9 cellular contexts compared by ENCODE assay signal in genomic region chr22:24422078-24422665, GRCh38. TPM values are rescaled to one million over a fixed set of nuclear protein-coding genes. Genes with fewer than 3 reads are reported as not detected.
DNase-seq lines count a peak whose midpoint lies in the region; ATAC-seq and TF ChIP-seq lines count a peak whose summit lies in the region.
"Had no signal": no experiment of that assay in that cellular context is flagged by ENCODE, and none has a peak within 500 bp of the region (broad histone marks: within the 10 kb centered on the region; RNA-seq: fewer than 3 reads in every experiment).

No MANE protein-coding gene starts in this region.

- H3K4me1 Mint-ChIP-seq in stimulated activated naive CD8-positive, alpha-beta T cell treated with anti-CD3 and anti-CD28 coated beads, Interleukin-15, Interleukin-2, amounts not matched to agents 100 ng/mL and 50 ng/mL, for 24 hours (ENCODE audit: low read depth): peaks cover 28% of the 10 kb centered on the region
- peaks cover 22% of the 10 kb centered on the region for H3K4me1 Mint-ChIP-seq in activated CD8-positive, alpha-beta T cell treated with anti-CD3 and anti-CD28 coated beads for 36 hours (ENCODE audit: low read depth)

- H3K27me3 ChIP-seq in mesenchymal stem cell (ENCODE audit: control insufficient read depth in 1 of 2, insufficient read depth in 1 of 2, low read length in 2 of 2) (peaks cover 9 to 28% of the 10 kb centered on the region in 2 experiments), adrenal gland (no peaks in the 10 kb centered on the region)
- H3K27me3 ChIP-seq: thyroid gland had no signal

- CTCF ChIA-PET in activated CD8-positive, alpha-beta T cell treated with anti-CD3 and anti-CD28 coated beads for 36 hours (lab: Charles Lee): interaction anchor here (0.6 to 4.1 kb wide), 15 partner anchors 7 to 106 kb away, joined by 3 to 51 read pairs (median 5); no protein-coding TSS in a partner anchor

- no peak overlapping the region for H3K18ac ChIP-seq in mesenchymal stem cell (ENCODE audit: low read depth in 1 of 2, low read length in 2 of 2)

- POLR2A ChIA-PET in activated CD8-positive, alpha-beta T cell treated with anti-CD3 and anti-CD28 coated beads for 36 hours (lab: Charles Lee): interaction anchor here (0.7 to 2.8 kb wide), 4 partner anchors 12 to 103 kb away, joined by 3 to 12 read pairs (median 4); no protein-coding TSS in a partner anchor

- H3K36me3 Mint-ChIP-seq in stimulated activated naive CD8-positive, alpha-beta T cell treated with anti-CD3 and anti-CD28 coated beads, Interleukin-15, Interleukin-2, amounts not matched to agents 100 ng/mL and 50 ng/mL, for 24 hours (ENCODE audit: low read depth): peaks cover 4% of the 10 kb centered on the region
- no peaks in the 10 kb centered on the region for H3K36me3 Mint-ChIP-seq in activated CD8-positive, alpha-beta T cell treated with anti-CD3 and anti-CD28 coated beads for 36 hours (ENCODE audit: low read depth)

- H3K27ac ChIP-seq in mesenchymal stem cell (ENCODE audit: low read length, poor library complexity, severe bottlenecking): no peak overlapping the region
- no peak overlapping the region for H3K27ac ChIP-seq in adrenal gland
- H3K27ac ChIP-seq: thyroid gland had no signal

- no peak overlapping the region for H2AK5ac ChIP-seq in mesenchymal stem cell (ENCODE audit: low read length, severe bottlenecking)

- peak overlapping the region; percentile 30 for H2BK15ac ChIP-seq in mesenchymal stem cell (ENCODE audit: low read depth, poor library complexity, severe bottlenecking)

- ATAC-seq in stimulated activated naive CD8-positive, alpha-beta T cell treated with anti-CD3 and anti-CD28 coated beads, Interleukin-15, Interleukin-2, amounts not matched to agents 100 U/mL and 50 U/mL, for 24 hours: no peak
- ATAC-seq in activated CD8-positive, alpha-beta T cell treated with anti-CD3 and anti-CD28 coated beads for 36 hours: no peak

- peak overlapping the region; percentile 69 for H3K4me3 Mint-ChIP-seq in stimulated activated naive CD8-positive, alpha-beta T cell treated with anti-CD3 and anti-CD28 coated beads, Interleukin-15, Interleukin-2, amounts not matched to agents 100 ng/mL and 50 ng/mL, for 24 hours
- peak overlapping the region; percentile 93 for H3K4me3 Mint-ChIP-seq in activated CD8-positive, alpha-beta T cell treated with anti-CD3 and anti-CD28 coated beads for 36 hours

- no peak overlapping the region for H3K14ac ChIP-seq in mesenchymal stem cell (ENCODE audit: low read length in 2 of 2)

- H3K4ac ChIP-seq in mesenchymal stem cell (ENCODE audit: low read depth in 1 of 2, low read length in 2 of 2): no peak overlapping the region

- H3K79me1 ChIP-seq in mesenchymal stem cell (replicated peaks; ENCODE audit: low read length, poor library complexity, severe bottlenecking): no peaks in the 10 kb centered on the region

- H3K27ac Mint-ChIP-seq in stimulated activated naive CD8-positive, alpha-beta T cell treated with anti-CD3 and anti-CD28 coated beads, Interleukin-15, Interleukin-2, amounts not matched to agents 100 ng/mL and 50 ng/mL, for 24 hours: no peak overlapping the region
- H3K27ac Mint-ChIP-seq in activated CD8-positive, alpha-beta T cell treated with anti-CD3 and anti-CD28 coated beads for 36 hours: no peak overlapping the region

- no peak overlapping the region for H2BK120ac ChIP-seq in mesenchymal stem cell (ENCODE audit: low read depth, low read length)

- intact Hi-C loops in activated CD8-positive, alpha-beta T cell treated with anti-CD3 and anti-CD28 coated beads for 36 hours (cut with micrococcal nuclease): loop anchor here (5.0 kb wide), 1 partner anchor 100 kb away; no protein-coding TSS in a partner anchor
- intact Hi-C loops in adrenal gland (cut with DNase I): loop anchor here (5.0 to 10.0 kb wide), 3 partner anchors 80 to 100 kb away; no protein-coding TSS in a partner anchor

- peaks cover 10 to 11% of the 10 kb centered on the region in 2 experiments for H3K36me3 ChIP-seq in mesenchymal stem cell (ENCODE audit: control insufficient read depth in 1 of 2, insufficient read depth in 2 of 2, low read depth in 1 of 2, low read length in 2 of 2)
- no peaks in the 10 kb centered on the region for H3K36me3 ChIP-seq in adrenal gland (replicated peaks in 1 of 2)
- H3K36me3 ChIP-seq: thyroid gland had no signal

- H3K9me3 ChIP-seq in mesenchymal stem cell (ENCODE audit: control insufficient read depth, low read length): no peaks in the 10 kb centered on the region
- H3K9me3 ChIP-seq in adrenal gland (replicated peaks in 1 of 3): no peaks in the 10 kb centered on the region
- H3K9me3 ChIP-seq: thyroid gland had no signal

- no peak overlapping the region for H3K23ac ChIP-seq in mesenchymal stem cell (ENCODE audit: low read length in 2 of 2)

- no peak overlapping the region for H3K9ac ChIP-seq in mesenchymal stem cell (ENCODE audit: low read length)

- H3K4me1 ChIP-seq in mesenchymal stem cell (ENCODE audit: control insufficient read depth, insufficient read depth, low read depth, low read length) (peaks cover 30% of the 10 kb centered on the region), adrenal gland (replicated peaks in 1 of 2) (peaks cover 4 to 8% of the 10 kb centered on the region in 2 donors)

- H2BK12ac ChIP-seq in mesenchymal stem cell (ENCODE audit: low read length in 2 of 2): peak overlapping the region in 1 of 2 experiments; percentile 1

- no peak overlapping the region for H3K4me2 ChIP-seq in mesenchymal stem cell (ENCODE audit: low read length, poor library complexity, severe bottlenecking)

- TF ChIP-seq CTCF in activated CD8-positive, alpha-beta T cell treated with anti-CD3 and anti-CD28 coated beads for 36 hours (IDR thresholded peaks at IDR 0.05): no peak
- TF ChIP-seq CTCF in adrenal gland (IDR thresholded peaks at IDR 0.05) (no peak), GM13976 (IDR thresholded peaks at IDR 0.05; ENCODE audit: borderline replicate concordance, control extremely low read depth, extremely low read depth, insufficient read depth, missing control alignments) (no peak)

- in situ Hi-C loops in GM13976 (cut with MboI; ENCODE audit: low sequenced_read_pairs, unreplicated experiment): no loop called here

- no peaks in the 10 kb centered on the region for H3K27me3 Mint-ChIP-seq in stimulated activated naive CD8-positive, alpha-beta T cell treated with anti-CD3 and anti-CD28 coated beads, Interleukin-15, Interleukin-2, amounts not matched to agents 100 ng/mL and 50 ng/mL, for 24 hours
- H3K27me3 Mint-ChIP-seq in activated CD8-positive, alpha-beta T cell treated with anti-CD3 and anti-CD28 coated beads for 36 hours: peaks cover 3% of the 10 kb centered on the region

- H4K91ac ChIP-seq in mesenchymal stem cell (ENCODE audit: low read length): no peak overlapping the region

- no peak for DNase-seq in stimulated activated naive CD8-positive, alpha-beta T cell treated with anti-CD3 and anti-CD28 coated beads, Interleukin-15, Interleukin-2, amounts not matched to agents 100 U/mL and 50 U/mL, for 24 hours
- DNase-seq in activated CD8-positive, alpha-beta T cell treated with anti-CD3 and anti-CD28 coated beads for 36 hours: no peak
- DNase-seq in mesenchymal stem cell: no peak
- no peak for DNase-seq in adrenal gland
- DNase-seq in NCI-H1694 treated with DMSO at 0.1 percent for 48 hours (lab: John Stamatoyannopoulos, UW): no peak
- no peak for DNase-seq in GM13976 (ENCODE audit: low spot score)
- DNase-seq: NCI-H1436 treated with DMSO at 0.1 percent for 48 hours, thyroid gland had no signal

- no peak overlapping the region for H4K8ac ChIP-seq in mesenchymal stem cell (ENCODE audit: low read length)

- H2AFZ ChIP-seq in mesenchymal stem cell (ENCODE audit: low read depth, low read length): no peak overlapping the region

- TF ChIP-seq POLR2A in adrenal gland (IDR thresholded peaks at IDR 0.05): no peak

- 84% methylated on average over 5 of the region's 5 CpGs for WGBS in mesenchymal stem cell
- 74 to 83% (median 75%) methylated on average over 2 to 5 of the region's 5 CpGs; no CpG with 5 or more reads in 1 of the 4 donors for WGBS in adrenal gland, 4 donors

- no peaks in the 10 kb centered on the region for H3K9me3 Mint-ChIP-seq in stimulated activated naive CD8-positive, alpha-beta T cell treated with anti-CD3 and anti-CD28 coated beads, Interleukin-15, Interleukin-2, amounts not matched to agents 100 ng/mL and 50 ng/mL, for 24 hours
- H3K9me3 Mint-ChIP-seq in activated CD8-positive, alpha-beta T cell treated with anti-CD3 and anti-CD28 coated beads for 36 hours: no peaks in the 10 kb centered on the region

- no peak overlapping the region for H2BK5ac ChIP-seq in mesenchymal stem cell (ENCODE audit: low read depth, low read length, poor library complexity, severe bottlenecking)

- no peak overlapping the region for H3K4me3 ChIP-seq in mesenchymal stem cell (ENCODE audit: insufficient read depth in 1 of 2, low read depth in 1 of 2, low read length in 2 of 2)
- H3K4me3 ChIP-seq in adrenal gland: no peak overlapping the region
- H3K4me3 ChIP-seq: thyroid gland had no signal

RNA-seq across cellular contexts. Expression of gene ADORA2A, which starts 5.2 kb away (rescaled TPM):
- 10 to 100 TPM; 41.4 to 42.9 TPM for total RNA-seq in activated CD8-positive, alpha-beta T cell treated with anti-CD3 and anti-CD28 coated beads for 36 hours
- polyA plus RNA-seq in mesenchymal stem cell (2013, experiment 1 of 2): 1.0 TPM
- 1.1 TPM for polyA plus RNA-seq in mesenchymal stem cell (2013, experiment 2 of 2)
- 10 to 100 TPM in 4 of 8 donors, 1 to 10 TPM in 4; 5.1 to 16.4 (median 8.5) TPM for total RNA-seq in adrenal gland
- 1 to 10 TPM; 2.9 to 8.5 (median 3.9) TPM for polyA plus RNA-seq in adrenal gland
